Comparison of ENCODE assay signal across 8 cellular contexts in genomic region chr3:51940648-51941421, GRCh38.
DNase-seq lines count a peak whose midpoint lies in the region; ATAC-seq and TF ChIP-seq lines count a peak whose summit lies in the region.

No MANE protein-coding gene starts in this region.

- no peak overlapping the region for H3K27ac ChIP-seq in SK-N-MC

- H3K36me3 ChIP-seq in ES-I3 (ENCODE audit: insufficient read depth, low read length) (peaks cover 11% of the 10 kb centered on the region; the same call in 1 of the 2 replicates), SK-N-MC (ENCODE audit: insufficient read depth, low read length) (no peaks in the 10 kb centered on the region; the same call in 1 of the 2 replicates)

- H3K4me1 ChIP-seq in ES-I3 (ENCODE audit: insufficient read depth, low read length): peaks cover 13% of the 10 kb centered on the region

- H3K9me3 ChIP-seq in ES-I3 (ENCODE audit: control insufficient read depth, insufficient read depth, low read length) (no peaks in the 10 kb centered on the region), SK-N-MC (ENCODE audit: low read depth, low read length) (no peaks in the 10 kb centered on the region)

- DNase-seq in SK-N-MC (ENCODE audit: low read depth, low spot score) (no peak), fibroblast of gingiva (ENCODE audit: low read depth) (peak; percentile 64), retinal pigment epithelial cell (ENCODE audit: low read depth) (no peak), AML-193 (lab: John Stamatoyannopoulos, UW) (no peak), glomerular visceral epithelial cell (ENCODE audit: extremely low spot score) (no peak)

- ATAC-seq in HG02938 (IDR thresholded peaks at IDR 0.05; ENCODE audit: unreplicated experiment) (no peak), GM19324 (IDR thresholded peaks at IDR 0.05; ENCODE audit: low FRiP score, unreplicated experiment) (no peak)

- TF ChIP-seq CTCF in retinal pigment epithelial cell (conservative IDR thresholded peaks at IDR 0.05; ENCODE audit: low read depth, low read length): no peak

- H3K9ac ChIP-seq in ES-I3 (ENCODE audit: low read depth, low read length) (peak overlapping the region; percentile 63), SK-N-MC (ENCODE audit: insufficient read length) (peak overlapping the region; percentile 75)

- peak overlapping the region; percentile 76 for H3K4me3 ChIP-seq in SK-N-MC
- H3K4me3 ChIP-seq in retinal pigment epithelial cell (ENCODE audit: low read length): peak overlapping the region; percentile 84
